15 cellular contexts compared by ENCODE assay signal in genomic region chr17:38707678-38708351, GRCh38. TPM values are rescaled to one million over a fixed set of nuclear protein-coding genes. Genes with fewer than 3 reads are reported as not detected.
DNase-seq lines count a peak whose midpoint lies in the region; ATAC-seq lines count a peak whose summit lies in the region.
"Had no signal": no experiment of that assay in that cellular context is flagged by ENCODE, and none has a peak within 500 bp of the region (broad histone marks: within the 10 kb centered on the region; RNA-seq: fewer than 3 reads in every experiment).

No MANE protein-coding gene starts in this region.

- CTCF ChIA-PET in CD4-positive, alpha-beta memory T cell (lab: Charles Lee; ENCODE audit: partially characterized antibody), result interaction anchor here (1.1 to 6.5 kb wide), 4 partner anchors 20 to 33 kb away, joined by 4 to 34 read pairs (median 18); partner anchors contain the start of gene EPOP

- H3K36me3 Mint-ChIP-seq in CD4-positive, alpha-beta memory T cell, result peaks cover 32 to 82% of the 10 kb centered on the region in 2 donors
- H3K36me3 Mint-ChIP-seq in activated T-helper 1 cell treated with anti-CD3 and anti-CD28 coated beads, Interleukin-12 subunit alpha, Interleukin-12 subunit beta, Interleukin-2, Interleukin-4 antibody, amounts not matched to agents 30 ng/mL and 10 ng/mL and 1 ng/mL, durations not matched to agents 14 hours and 24 hours and 36 hours (ENCODE audit: low read depth), result peaks cover 46% of the 10 kb centered on the region
- peaks cover 0 to 50% (median 9%) of the 10 kb centered on the region in 3 donors for H3K36me3 Mint-ChIP-seq in naive thymus-derived CD8-positive, alpha-beta T cell

- DNase-seq in CD4-positive, alpha-beta memory T cell, result no peak
- DNase-seq in H7 (peak; percentile 52), NK-92 (lab: John Stamatoyannopoulos, UW; ENCODE audit: unreplicated experiment) (no peak), NCI-H187 treated with DMSO at 0.1 percent for 48 hours (lab: John Stamatoyannopoulos, UW) (no peak), NCI-H2171 (lab: John Stamatoyannopoulos, UW) (no peak)
- no peak for DNase-seq in activated T-helper 1 cell treated with anti-CD3 and anti-CD28 coated beads, Interleukin-12 subunit alpha, Interleukin-12 subunit beta, Interleukin-2, Interleukin-4 antibody, amounts not matched to agents 30 ng/mL and 10 ng/mL and 1 ng/mL, durations not matched to agents 14 hours and 24 hours and 36 hours (ENCODE audit: low spot score)
- DNase-seq in naive thymus-derived CD8-positive, alpha-beta T cell, result no peak
- DNase-seq: activated CD4-positive, alpha-beta T cell treated with anti-CD3 and anti-CD28 coated beads for 1 hour; amniotic stem cell; DMS153; islet precursor cell; NCI-H1048; transverse colon had no signal

- ATAC-seq in naive thymus-derived CD8-positive, alpha-beta T cell, result no peak
- ATAC-seq in HG03045 (IDR thresholded peaks at IDR 0.05; ENCODE audit: unreplicated experiment), result no peak

- H3K27me3 Mint-ChIP-seq in CD4-positive, alpha-beta memory T cell, result no peaks in the 10 kb centered on the region
- no peaks in the 10 kb centered on the region for H3K27me3 Mint-ChIP-seq in activated T-helper 1 cell treated with anti-CD3 and anti-CD28 coated beads, Interleukin-12 subunit alpha, Interleukin-12 subunit beta, Interleukin-2, Interleukin-4 antibody, amounts not matched to agents 30 ng/mL and 10 ng/mL and 1 ng/mL, durations not matched to agents 14 hours and 24 hours and 36 hours (ENCODE audit: insufficient read depth)
- H3K27me3 Mint-ChIP-seq in naive thymus-derived CD8-positive, alpha-beta T cell, result no peaks in the 10 kb centered on the region

- H3K36me3 ChIP-seq in CD4-positive, alpha-beta memory T cell (ENCODE audit: insufficient read depth, low read length), result peaks cover 40% of the 10 kb centered on the region
- no peaks in the 10 kb centered on the region for H3K36me3 ChIP-seq in H7 (replicated peaks; ENCODE audit: control insufficient read depth, insufficient read depth, low read length)

- H3K4me1 ChIP-seq in CD4-positive, alpha-beta memory T cell (ENCODE audit: insufficient read depth, low read length), result peaks cover 48% of the 10 kb centered on the region

- H3K4me3 Mint-ChIP-seq in CD4-positive, alpha-beta memory T cell, result peak overlapping the region; percentile 37 to 99 (median 96)
- peak overlapping the region; percentile 93 for H3K4me3 Mint-ChIP-seq in activated T-helper 1 cell treated with anti-CD3 and anti-CD28 coated beads, Interleukin-12 subunit alpha, Interleukin-12 subunit beta, Interleukin-2, Interleukin-4 antibody, amounts not matched to agents 30 ng/mL and 10 ng/mL and 1 ng/mL, durations not matched to agents 14 hours and 24 hours and 36 hours
- peak overlapping the region; percentile 26 to 98 (median 94) for H3K4me3 Mint-ChIP-seq in naive thymus-derived CD8-positive, alpha-beta T cell

- H3K27ac Mint-ChIP-seq in CD4-positive, alpha-beta memory T cell, result peak overlapping the region in 6 of 7 donors; percentile 83 to 96 (median 91)
- peak overlapping the region; percentile 95 for H3K27ac Mint-ChIP-seq in activated T-helper 1 cell treated with anti-CD3 and anti-CD28 coated beads, Interleukin-12 subunit alpha, Interleukin-12 subunit beta, Interleukin-2, Interleukin-4 antibody, amounts not matched to agents 30 ng/mL and 10 ng/mL and 1 ng/mL, durations not matched to agents 14 hours and 24 hours and 36 hours
- H3K27ac Mint-ChIP-seq in naive thymus-derived CD8-positive, alpha-beta T cell, result peak overlapping the region; percentile 53 to 95 (median 88)

- intact Hi-C loops in CD4-positive, alpha-beta memory T cell (cut with micrococcal nuclease), result loop anchor here (10.0 kb wide), 1 partner anchor 497 kb away; the partner anchor contains the start of gene RPL19
- intact Hi-C loops in activated T-helper 1 cell treated with anti-CD3 and anti-CD28 coated beads, Interleukin-12 subunit alpha, Interleukin-12 subunit beta, Interleukin-2, Interleukin-4 antibody, amounts not matched to agents 30 ng/mL and 10 ng/mL and 1 ng/mL, durations not matched to agents 14 hours and 24 hours and 36 hours (cut with micrococcal nuclease), result loop anchor here (10.0 kb wide), 1 partner anchor 1857 kb away; the partner anchor contains the start of gene CCR7

- H3K27me3 ChIP-seq in CD4-positive, alpha-beta memory T cell (ENCODE audit: insufficient read depth, low read length), result no peaks in the 10 kb centered on the region
- peaks cover 40% of the 10 kb centered on the region for H3K27me3 ChIP-seq in H7 (ENCODE audit: control insufficient read depth, insufficient read depth, low read length)
- H3K27me3 ChIP-seq: transverse colon had no signal

- peak overlapping the region; percentile 76 for H3K27ac ChIP-seq in CD4-positive, alpha-beta memory T cell (ENCODE audit: low read depth, low read length)
- H3K27ac ChIP-seq: SK-N-MC had no signal

- no peaks in the 10 kb centered on the region for H3K9me3 ChIP-seq in CD4-positive, alpha-beta memory T cell (ENCODE audit: control insufficient read depth in 1 of 2, low read length in 2 of 2)
- H3K9me3 ChIP-seq: transverse colon had no signal

- peaks cover 21 to 68% (median 45%) of the 10 kb centered on the region in 4 donors for H3K4me1 Mint-ChIP-seq in CD4-positive, alpha-beta memory T cell
- H3K4me1 Mint-ChIP-seq in activated T-helper 1 cell treated with anti-CD3 and anti-CD28 coated beads, Interleukin-12 subunit alpha, Interleukin-12 subunit beta, Interleukin-2, Interleukin-4 antibody, amounts not matched to agents 30 ng/mL and 10 ng/mL and 1 ng/mL, durations not matched to agents 14 hours and 24 hours and 36 hours (ENCODE audit: low read depth), result peaks cover 69% of the 10 kb centered on the region
- peaks cover 42 to 71% (median 59%) of the 10 kb centered on the region in 4 donors for H3K4me1 Mint-ChIP-seq in naive thymus-derived CD8-positive, alpha-beta T cell

- POLR2A ChIA-PET in CD4-positive, alpha-beta memory T cell (lab: Charles Lee; ENCODE audit: partially characterized antibody), result interaction anchor here (1.3 to 14.0 kb wide), 3 partner anchors 17 to 32 kb away, joined by 7 to 588 read pairs (median 37); partner anchors contain the start of genes CISD3 and EPOP
- POLR2A ChIA-PET in naive thymus-derived CD8-positive, alpha-beta T cell (lab: Charles Lee), result interaction anchor here (1.3 to 22.8 kb wide), 6 partner anchors 8 to 146 kb away, joined by 7 to 395 read pairs (median 47); partner anchors contain the start of genes CISD3, EPOP and RPL23

- no peak overlapping the region for H3K4me3 ChIP-seq in CD4-positive, alpha-beta memory T cell (ENCODE audit: low read length in 2 of 2)
- H3K4me3 ChIP-seq in H7 (ENCODE audit: insufficient read depth, low read depth, low read length), result peak overlapping the region; percentile 10; the same call in 1 of the 2 replicates

- no peaks in the 10 kb centered on the region for H3K9me3 Mint-ChIP-seq in CD4-positive, alpha-beta memory T cell
- no peaks in the 10 kb centered on the region for H3K9me3 Mint-ChIP-seq in activated T-helper 1 cell treated with anti-CD3 and anti-CD28 coated beads, Interleukin-12 subunit alpha, Interleukin-12 subunit beta, Interleukin-2, Interleukin-4 antibody, amounts not matched to agents 30 ng/mL and 10 ng/mL and 1 ng/mL, durations not matched to agents 14 hours and 24 hours and 36 hours
- H3K9me3 Mint-ChIP-seq in naive thymus-derived CD8-positive, alpha-beta T cell, result no peaks in the 10 kb centered on the region

RNA-seq across cellular contexts. Expression of gene MLLT6, which starts 2.7 kb away (rescaled TPM):
- total RNA-seq in CD4-positive, alpha-beta memory T cell, result 100 to 1,000 TPM; 493 to 505 TPM
- 10 to 100 TPM in 1 of 2 donors, 1 to 10 TPM in 1; 3.0 to 14.1 TPM for polyA plus RNA-seq in CD4-positive, alpha-beta memory T cell
- total RNA-seq in H7 (2014; rRNA removed; shearing (Covaris generic)), result 17.8 and 22.1 TPM in 2 replicates
- 250 and 252 TPM in 2 replicates for total RNA-seq in activated T-helper 1 cell treated with anti-CD3 and anti-CD28 coated beads, Interleukin-12 subunit alpha, Interleukin-12 subunit beta, Interleukin-2, Interleukin-4 antibody, amounts not matched to agents 30 ng/mL and 10 ng/mL and 1 ng/mL, durations not matched to agents 14 hours and 24 hours and 36 hours
- total RNA-seq in naive thymus-derived CD8-positive, alpha-beta T cell, result 100 to 1,000 TPM; 481 to 489 TPM
- 10 to 100 TPM in 1 of 3 donors, 1 to 10 TPM in 2; 5.5 to 11.9 (median 8.3) TPM for polyA plus RNA-seq in naive thymus-derived CD8-positive, alpha-beta T cell

RNA-seq across cellular contexts. Expression of gene CISD3, which starts 22.3 kb away (rescaled TPM):
- total RNA-seq in CD4-positive, alpha-beta memory T cell, result 10 to 100 TPM; 12.5 to 13.5 TPM
- polyA plus RNA-seq in CD4-positive, alpha-beta memory T cell, result 10 to 100 TPM; 55.3 to 57.6 TPM
- total RNA-seq in H7 (2014; rRNA removed; shearing (Covaris generic)), result 2.9 TPM in 2 replicates
- total RNA-seq in activated T-helper 1 cell treated with anti-CD3 and anti-CD28 coated beads, Interleukin-12 subunit alpha, Interleukin-12 subunit beta, Interleukin-2, Interleukin-4 antibody, amounts not matched to agents 30 ng/mL and 10 ng/mL and 1 ng/mL, durations not matched to agents 14 hours and 24 hours and 36 hours, result 39.2 and 41.4 TPM in 2 replicates
- 10 to 100 TPM; 10.7 to 12.3 TPM for total RNA-seq in naive thymus-derived CD8-positive, alpha-beta T cell
- polyA plus RNA-seq in naive thymus-derived CD8-positive, alpha-beta T cell, result 10 to 100 TPM; 40.5 to 63.3 (median 46.2) TPM

RNA-seq across cellular contexts. Expression of gene EPOP, which starts 33.1 kb away (rescaled TPM):
- under 1 TPM; 0.09 to 0.25 TPM for total RNA-seq in CD4-positive, alpha-beta memory T cell
- polyA plus RNA-seq in CD4-positive, alpha-beta memory T cell, result not detected
- 6.1 and 6.2 TPM in 2 replicates for total RNA-seq in H7 (2014; rRNA removed; shearing (Covaris generic))
- total RNA-seq in activated T-helper 1 cell treated with anti-CD3 and anti-CD28 coated beads, Interleukin-12 subunit alpha, Interleukin-12 subunit beta, Interleukin-2, Interleukin-4 antibody, amounts not matched to agents 30 ng/mL and 10 ng/mL and 1 ng/mL, durations not matched to agents 14 hours and 24 hours and 36 hours, result 56.5 and 58.8 TPM in 2 replicates
- 1 to 10 TPM; 1.2 TPM for total RNA-seq in naive thymus-derived CD8-positive, alpha-beta T cell
- polyA plus RNA-seq in naive thymus-derived CD8-positive, alpha-beta T cell, result under 1 TPM in 2 of 3 donors, not detected in 1; 0.04 to 0.10 TPM

RNA-seq across cellular contexts. Expression of gene PCGF2, which starts 40.3 kb away (rescaled TPM):
- not detected for total RNA-seq in CD4-positive, alpha-beta memory T cell
- polyA plus RNA-seq in CD4-positive, alpha-beta memory T cell, result not detected
- 19.3 and 27.0 TPM in 2 replicates for total RNA-seq in H7 (2014; rRNA removed; shearing (Covaris generic))
- total RNA-seq in activated T-helper 1 cell treated with anti-CD3 and anti-CD28 coated beads, Interleukin-12 subunit alpha, Interleukin-12 subunit beta, Interleukin-2, Interleukin-4 antibody, amounts not matched to agents 30 ng/mL and 10 ng/mL and 1 ng/mL, durations not matched to agents 14 hours and 24 hours and 36 hours, result 3.7 and 4.6 TPM in 2 replicates
- total RNA-seq in naive thymus-derived CD8-positive, alpha-beta T cell, result not detected
- polyA plus RNA-seq in naive thymus-derived CD8-positive, alpha-beta T cell, result under 1 TPM in 1 of 3 donors, not detected in 2; 0.08 TPM

RNA-seq across cellular contexts. Expression of gene PSMB3, which starts 44.7 kb away (rescaled TPM):
- 10 to 100 TPM; 93.5 to 99.0 TPM for total RNA-seq in CD4-positive, alpha-beta memory T cell
- 100 to 1,000 TPM; 391 to 517 TPM for polyA plus RNA-seq in CD4-positive, alpha-beta memory T cell
- total RNA-seq in H7 (2014; rRNA removed; shearing (Covaris generic)), result 514 and 530 TPM in 2 replicates
- 349 and 366 TPM in 2 replicates for total RNA-seq in activated T-helper 1 cell treated with anti-CD3 and anti-CD28 coated beads, Interleukin-12 subunit alpha, Interleukin-12 subunit beta, Interleukin-2, Interleukin-4 antibody, amounts not matched to agents 30 ng/mL and 10 ng/mL and 1 ng/mL, durations not matched to agents 14 hours and 24 hours and 36 hours
- total RNA-seq in naive thymus-derived CD8-positive, alpha-beta T cell, result 10 to 100 TPM; 94.1 to 96.4 TPM
- 100 to 1,000 TPM; 338 to 361 (median 349) TPM for polyA plus RNA-seq in naive thymus-derived CD8-positive, alpha-beta T cell

Comparison
In these comparisons a context has a peak if more than half of its experiments do, and no peak if none do; other contexts are left out.
1. RNA of gene MLLT6, which starts 2.7 kb away (total RNA-seq): 493 to 505 TPM in CD4-positive, alpha-beta memory T cell, 481 to 489 TPM in naive thymus-derived CD8-positive, alpha-beta T cell and 250 to 252 TPM in activated T-helper 1 cell treated with anti-CD3 and anti-CD28 coated beads, Interleukin-12 subunit alpha, Interleukin-12 subunit beta, Interleukin-2, Interleukin-4 antibody, amounts not matched to agents 30 ng/mL and 10 ng/mL and 1 ng/mL, durations not matched to agents 14 hours and 24 hours and 36 hours; 17.8 to 22.1 TPM in H7; every median in the first group is over 10 times any median in the second.
2. Peak in every context shown above with its lines, with median percentiles within 50 percentile points of each other: H3K27ac Mint-ChIP-seq and H3K4me3 Mint-ChIP-seq.